ENCODE assay signal across 25 cellular contexts in genomic region chr6:61868507-61869080, GRCh38.
"Had no signal": no experiment of that assay in that cellular context is flagged by ENCODE, and none has a peak within 500 bp of the region (broad histone marks: within the 10 kb centered on the region; RNA-seq: fewer than 3 reads in every experiment).

No MANE protein-coding gene starts in this region.

- H3K36me3 Mint-ChIP-seq: naive thymus-derived CD8-positive, alpha-beta T cell had no signal

- H3K27me3 Mint-ChIP-seq: naive thymus-derived CD8-positive, alpha-beta T cell; progenitor cell of endocrine pancreas; stimulated activated naive CD8-positive, alpha-beta T cell treated with anti-CD3 and anti-CD28 coated beads, Interleukin-15, amount 100 ng/mL, for 72 hours had no signal

- H3K4me3 ChIP-seq: esophagus muscularis mucosa, gastroesophageal sphincter, heart left ventricle, hepatocyte, left lung, skin epidermis, thoracic aorta, tibial nerve, upper lobe of left lung had no signal

- H3K36me3 ChIP-seq: esophagus muscularis mucosa, gastroesophageal sphincter, heart left ventricle, left lung, neutrophil, thoracic aorta, tibial nerve, upper lobe of left lung had no signal

- ATAC-seq: foreskin keratinocyte; gastroesophageal sphincter; heart left ventricle; left cardiac atrium; left lung; naive thymus-derived CD8-positive, alpha-beta T cell; stimulated activated naive CD8-positive, alpha-beta T cell treated with anti-CD3 and anti-CD28 coated beads, Interleukin-15, amount 100 ng/mL, for 72 hours had no signal

- H3K27me3 ChIP-seq: esophagus muscularis mucosa, foreskin keratinocyte, gastroesophageal sphincter, heart left ventricle, hepatocyte, left lung, neutrophil, tibial nerve, upper lobe of left lung had no signal

- H3K4me1 Mint-ChIP-seq: endodermal cell; naive thymus-derived CD8-positive, alpha-beta T cell; stimulated activated naive CD8-positive, alpha-beta T cell treated with anti-CD3 and anti-CD28 coated beads, Interleukin-15, amount 100 ng/mL, for 72 hours had no signal

- H3K4me1 ChIP-seq: esophagus muscularis mucosa, foreskin keratinocyte, gastroesophageal sphincter, heart left ventricle, left lung, parathyroid adenoma, tibial nerve, upper lobe of left lung had no signal

- H3K79me2 ChIP-seq: hepatocyte, parathyroid adenoma had no signal

- H3K27ac Mint-ChIP-seq: endodermal cell; naive thymus-derived CD8-positive, alpha-beta T cell; progenitor cell of endocrine pancreas; stimulated activated naive CD8-positive, alpha-beta T cell treated with anti-CD3 and anti-CD28 coated beads, Interleukin-15, amount 100 ng/mL, for 72 hours had no signal

- H3K4me2 ChIP-seq: hepatocyte had no signal

- DNase-seq: effector CD8-positive, alpha-beta T cell; endodermal cell; foreskin keratinocyte; left cardiac atrium; left lung; mesenchymal stem cell; midbrain; naive thymus-derived CD8-positive, alpha-beta T cell; stimulated activated CD4-positive, alpha-beta T cell treated with anti-CD3 and anti-CD28 coated beads, Interleukin-1b, Interleukin-23, amount 100 ng/mL, for 48 hours; stimulated activated CD4-positive, alpha-beta T cell treated with anti-CD3 and anti-CD28 coated beads, Interleukin-4, amount 100 ng/mL, for 1 hour; stimulated activated CD8-positive, alpha-beta memory T cell treated with anti-CD3 and anti-CD28 coated beads, Interleukin-4, amount 100 ng/mL, for 48 hours; stimulated activated naive CD4-positive, alpha-beta T cell; stimulated activated naive CD8-positive, alpha-beta T cell treated with anti-CD3 and anti-CD28 coated beads, Interleukin-15, amount 100 ng/mL, for 72 hours; upper lobe of left lung had no signal

- H3K27ac ChIP-seq: epithelial cell of prostate, esophagus muscularis mucosa, foreskin keratinocyte, gastroesophageal sphincter, heart left ventricle, hepatocyte, left lung, neutrophil, parathyroid adenoma, skin epidermis, thoracic aorta, tibial nerve, upper lobe of left lung had no signal

- H3K9ac ChIP-seq: parathyroid adenoma had no signal

- H3K4me3 Mint-ChIP-seq: endodermal cell; naive thymus-derived CD8-positive, alpha-beta T cell; stimulated activated naive CD8-positive, alpha-beta T cell treated with anti-CD3 and anti-CD28 coated beads, Interleukin-15, amount 100 ng/mL, for 72 hours had no signal
